ENCODE assay signal across 25 cellular contexts in genomic region chr10:107059872-107060271, GRCh38.
"Had no signal": no experiment of that assay in that cellular context is flagged by ENCODE, and none has a peak within 500 bp of the region (broad histone marks: within the 10 kb centered on the region; RNA-seq: fewer than 3 reads in every experiment).

No MANE protein-coding gene starts in this region.

- H3K4me3 ChIP-seq: lung, mucosa of descending colon, pancreas, prostate gland, skin epidermis, stomach, thoracic aorta, tibial artery, uterus had no signal

- H3K4me1 ChIP-seq: pancreas, prostate gland, stomach, tibial artery, uterus had no signal

- H3K9me3 ChIP-seq: mucosa of descending colon, pancreas, prostate gland, stomach, thoracic aorta, tibial artery, uterus had no signal

- H3K36me3 ChIP-seq: pancreas, prostate gland, stomach, thoracic aorta, tibial artery, uterus had no signal

- FAIRE-seq: keratinocyte, pancreas had no signal

- ATAC-seq: left cardiac atrium; left lobe of liver; mucosa of descending colon; naive thymus-derived CD4-positive, alpha-beta T cell; pancreas; stimulated activated naive B cell treated with anti-CD40 and anti-IgM and Interleukin-4, amounts not matched to agents 10 μg/mL and 1 μg/mL and 100 μg/mL, for 72 hours; stimulated activated naive CD8-positive, alpha-beta T cell treated with anti-CD3 and anti-CD28 coated beads, Interleukin-15, Interleukin-2, amounts not matched to agents 100 U/mL and 50 U/mL, for 24 hours had no signal

- H3K27ac ChIP-seq: pancreas, prostate gland, skin epidermis, stomach, thoracic aorta, tibial artery, uterus had no signal

- DNase-seq: hippocampal formation; kidney glomerular epithelial cell; left cardiac atrium; midbrain; mucosa of descending colon; naive thymus-derived CD4-positive, alpha-beta T cell; nucleus accumbens; pancreas; posterior cingulate gyrus; right cardiac atrium; stimulated activated CD4-positive, alpha-beta T cell treated with anti-CD3 and anti-CD28 coated beads, Interleukin-12 subunit alpha, Interleukin-12 subunit beta, amount 100 ng/mL, for 4 hours; stimulated activated CD4-positive, alpha-beta T cell treated with anti-CD3 and anti-CD28 coated beads, Interleukin-15, amount 100 ng/mL, for 24 hours; stimulated activated CD4-positive, alpha-beta T cell treated with anti-CD3 and anti-CD28 coated beads, Interleukin-2, amount 100 ng/mL, for 24 hours; stimulated activated CD4-positive, alpha-beta T cell treated with anti-CD3 and anti-CD28 coated beads, Interleukin-4, amount 100 ng/mL, for 1 hour; stimulated activated naive B cell treated with anti-CD40 and anti-IgM and Interleukin-4, amounts not matched to agents 10 μg/mL and 1 μg/mL and 100 μg/mL, for 72 hours; stimulated activated naive CD8-positive, alpha-beta T cell treated with anti-CD3 and anti-CD28 coated beads, Interleukin-15, Interleukin-2, amounts not matched to agents 100 U/mL and 50 U/mL, for 24 hours; stomach; tibial artery; uterus had no signal

- H3K27me3 ChIP-seq: pancreas, stomach, tibial artery, uterus had no signal
